ENCODE assay signal across 1 cellular context in the genomic region with DNA sequence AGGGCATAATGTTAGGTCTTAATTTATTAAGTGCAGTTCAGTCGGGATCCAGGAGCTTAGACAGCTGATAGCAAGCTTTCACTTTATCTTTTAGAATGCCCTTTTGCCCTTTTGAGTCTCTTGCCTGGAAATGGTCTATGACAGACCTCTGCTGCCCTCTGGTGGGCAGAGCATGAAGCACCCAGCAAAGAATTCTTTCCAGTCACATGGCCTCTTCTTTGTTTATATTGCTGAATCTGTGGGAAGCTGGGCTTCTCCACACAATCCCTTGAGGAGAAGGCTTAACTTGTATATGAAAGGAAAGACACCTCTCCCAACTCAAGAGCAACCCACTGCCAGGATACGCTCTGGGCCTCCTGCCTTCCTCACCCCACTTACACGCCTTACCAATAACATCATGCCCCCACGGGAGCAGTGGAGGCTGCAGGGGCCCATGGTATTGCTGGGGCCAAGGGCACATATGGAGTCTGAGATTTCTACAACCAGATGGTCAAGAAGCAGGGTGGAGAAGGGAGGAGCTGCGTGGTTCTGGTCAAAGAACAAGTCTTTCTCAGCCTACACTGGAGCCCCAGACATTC.
TF ChIP-seq lines count a peak whose summit lies in the region.

No MANE protein-coding gene starts in this region.

TF ChIP-seq in HepG2, 621 proteins besides CTCF, POLR2A, EP300 and RAD21 (continued from another document and continues in another):
- TF ChIP-seq HOXD1 (CRISPR knock-in tag; IDR thresholded peaks at IDR 0.05) (no peak), ZNF550 (CRISPR knock-in tag; IDR thresholded peaks at IDR 0.05; ENCODE audit: borderline replicate concordance) (no peak), ISL2 (CRISPR knock-in tag; IDR thresholded peaks at IDR 0.05) (no peak), ZNF562 (CRISPR knock-in tag; IDR thresholded peaks at IDR 0.05; ENCODE audit: borderline replicate concordance) (no peak), ZNF768 (CRISPR knock-in tag; IDR thresholded peaks at IDR 0.05) (no peak), MXD1 (CRISPR knock-in tag; IDR thresholded peaks at IDR 0.05) (no peak), GATA4 (IDR thresholded peaks at IDR 0.05; ENCODE audit: borderline replicate concordance, low read depth) (no peak), BRCA1 (CRISPR knock-in tag; IDR thresholded peaks at IDR 0.05) (peak; percentile 79; the same call in 1 of the 2 replicates), HOMEZ (CRISPR knock-in tag; IDR thresholded peaks at IDR 0.05; ENCODE audit: low read depth) (peak; percentile 68), ZNF792 (CRISPR knock-in tag; IDR thresholded peaks at IDR 0.05) (0 out of 2 replicates have a peak, but pooled peaks have one; percentile 69), ZMYM2 (CRISPR knock-in tag; IDR thresholded peaks at IDR 0.05) (no peak), ZNF720 (CRISPR knock-in tag; IDR thresholded peaks at IDR 0.05) (no peak), GATAD1 (CRISPR knock-in tag; IDR thresholded peaks at IDR 0.05) (peak; percentile 72; the same call in 1 of the 2 replicates), ZFX (CRISPR knock-in tag; IDR thresholded peaks at IDR 0.05; ENCODE audit: low read depth) (peak; percentile 32; the same call in 1 of the 2 replicates), HNRNPK (IDR thresholded peaks at IDR 0.05; ENCODE audit: low read depth, low read length, poor library complexity, severe bottlenecking) (no peak), ZNF224 (CRISPR knock-in tag; IDR thresholded peaks at IDR 0.05) (peak; percentile 63; the same call in 1 of the 2 replicates), SIN3B (IDR thresholded peaks at IDR 0.05; ENCODE audit: low read length) (peak; percentile 52; the same call in 1 of the 2 replicates), SRF (IDR thresholded peaks at IDR 0.05; ENCODE audit: low read depth, low read length) (no peak), TOPORS (CRISPR knock-in tag; IDR thresholded peaks at IDR 0.05) (no peak), FOXJ3 (CRISPR knock-in tag; IDR thresholded peaks at IDR 0.05; ENCODE audit: borderline replicate concordance) (peak; percentile 71; the same call in 1 of the 2 replicates), STAG1 (CRISPR knock-in tag; IDR thresholded peaks at IDR 0.05) (peak; percentile 100), SIX4 (CRISPR knock-in tag; IDR thresholded peaks at IDR 0.05) (no peak), ZBTB42 (CRISPR knock-in tag; IDR thresholded peaks at IDR 0.05) (no peak), RFX1 (IDR thresholded peaks at IDR 0.05) (no peak), TFDP2 (CRISPR knock-in tag; IDR thresholded peaks at IDR 0.05) (peak; percentile 16; the same call in 1 of the 2 replicates), TRAFD1 (CRISPR knock-in tag; IDR thresholded peaks at IDR 0.05; ENCODE audit: borderline replicate concordance) (0 out of 2 replicates have a peak, but pooled peaks have one; percentile 20), KDM5B (CRISPR knock-in tag; IDR thresholded peaks at IDR 0.05; ENCODE audit: borderline replicate concordance) (no peak), ZNF468 (CRISPR knock-in tag; IDR thresholded peaks at IDR 0.05) (no peak), RXRB (CRISPR knock-in tag; IDR thresholded peaks at IDR 0.05; ENCODE audit: borderline replicate concordance) (peak; percentile 79; the same call in 1 of the 2 replicates), NR2F2 (IDR thresholded peaks at IDR 0.05; ENCODE audit: borderline replicate concordance, low read depth) (peak; percentile 89)
- TF ChIP-seq, protein P1, sequence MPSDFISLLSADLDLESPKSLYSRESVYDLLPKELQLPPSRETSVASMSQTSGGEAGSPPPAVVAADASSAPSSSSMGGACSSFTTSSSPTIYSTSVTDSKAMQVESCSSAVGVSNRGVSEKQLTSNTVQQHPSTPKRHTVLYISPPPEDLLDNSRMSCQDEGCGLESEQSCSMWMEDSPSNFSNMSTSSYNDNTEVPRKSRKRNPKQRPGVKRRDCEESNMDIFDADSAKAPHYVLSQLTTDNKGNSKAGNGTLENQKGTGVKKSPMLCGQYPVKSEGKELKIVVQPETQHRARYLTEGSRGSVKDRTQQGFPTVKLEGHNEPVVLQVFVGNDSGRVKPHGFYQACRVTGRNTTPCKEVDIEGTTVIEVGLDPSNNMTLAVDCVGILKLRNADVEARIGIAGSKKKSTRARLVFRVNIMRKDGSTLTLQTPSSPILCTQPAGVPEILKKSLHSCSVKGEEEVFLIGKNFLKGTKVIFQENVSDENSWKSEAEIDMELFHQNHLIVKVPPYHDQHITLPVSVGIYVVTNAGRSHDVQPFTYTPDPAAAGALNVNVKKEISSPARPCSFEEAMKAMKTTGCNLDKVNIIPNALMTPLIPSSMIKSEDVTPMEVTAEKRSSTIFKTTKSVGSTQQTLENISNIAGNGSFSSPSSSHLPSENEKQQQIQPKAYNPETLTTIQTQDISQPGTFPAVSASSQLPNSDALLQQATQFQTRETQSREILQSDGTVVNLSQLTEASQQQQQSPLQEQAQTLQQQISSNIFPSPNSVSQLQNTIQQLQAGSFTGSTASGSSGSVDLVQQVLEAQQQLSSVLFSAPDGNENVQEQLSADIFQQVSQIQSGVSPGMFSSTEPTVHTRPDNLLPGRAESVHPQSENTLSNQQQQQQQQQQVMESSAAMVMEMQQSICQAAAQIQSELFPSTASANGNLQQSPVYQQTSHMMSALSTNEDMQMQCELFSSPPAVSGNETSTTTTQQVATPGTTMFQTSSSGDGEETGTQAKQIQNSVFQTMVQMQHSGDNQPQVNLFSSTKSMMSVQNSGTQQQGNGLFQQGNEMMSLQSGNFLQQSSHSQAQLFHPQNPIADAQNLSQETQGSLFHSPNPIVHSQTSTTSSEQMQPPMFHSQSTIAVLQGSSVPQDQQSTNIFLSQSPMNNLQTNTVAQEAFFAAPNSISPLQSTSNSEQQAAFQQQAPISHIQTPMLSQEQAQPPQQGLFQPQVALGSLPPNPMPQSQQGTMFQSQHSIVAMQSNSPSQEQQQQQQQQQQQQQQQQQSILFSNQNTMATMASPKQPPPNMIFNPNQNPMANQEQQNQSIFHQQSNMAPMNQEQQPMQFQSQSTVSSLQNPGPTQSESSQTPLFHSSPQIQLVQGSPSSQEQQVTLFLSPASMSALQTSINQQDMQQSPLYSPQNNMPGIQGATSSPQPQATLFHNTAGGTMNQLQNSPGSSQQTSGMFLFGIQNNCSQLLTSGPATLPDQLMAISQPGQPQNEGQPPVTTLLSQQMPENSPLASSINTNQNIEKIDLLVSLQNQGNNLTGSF (CRISPR knock-in tag; IDR thresholded peaks at IDR 0.05) = peak; percentile 52; the same call in 1 of the 2 replicates
- TF ChIP-seq, protein P2, sequence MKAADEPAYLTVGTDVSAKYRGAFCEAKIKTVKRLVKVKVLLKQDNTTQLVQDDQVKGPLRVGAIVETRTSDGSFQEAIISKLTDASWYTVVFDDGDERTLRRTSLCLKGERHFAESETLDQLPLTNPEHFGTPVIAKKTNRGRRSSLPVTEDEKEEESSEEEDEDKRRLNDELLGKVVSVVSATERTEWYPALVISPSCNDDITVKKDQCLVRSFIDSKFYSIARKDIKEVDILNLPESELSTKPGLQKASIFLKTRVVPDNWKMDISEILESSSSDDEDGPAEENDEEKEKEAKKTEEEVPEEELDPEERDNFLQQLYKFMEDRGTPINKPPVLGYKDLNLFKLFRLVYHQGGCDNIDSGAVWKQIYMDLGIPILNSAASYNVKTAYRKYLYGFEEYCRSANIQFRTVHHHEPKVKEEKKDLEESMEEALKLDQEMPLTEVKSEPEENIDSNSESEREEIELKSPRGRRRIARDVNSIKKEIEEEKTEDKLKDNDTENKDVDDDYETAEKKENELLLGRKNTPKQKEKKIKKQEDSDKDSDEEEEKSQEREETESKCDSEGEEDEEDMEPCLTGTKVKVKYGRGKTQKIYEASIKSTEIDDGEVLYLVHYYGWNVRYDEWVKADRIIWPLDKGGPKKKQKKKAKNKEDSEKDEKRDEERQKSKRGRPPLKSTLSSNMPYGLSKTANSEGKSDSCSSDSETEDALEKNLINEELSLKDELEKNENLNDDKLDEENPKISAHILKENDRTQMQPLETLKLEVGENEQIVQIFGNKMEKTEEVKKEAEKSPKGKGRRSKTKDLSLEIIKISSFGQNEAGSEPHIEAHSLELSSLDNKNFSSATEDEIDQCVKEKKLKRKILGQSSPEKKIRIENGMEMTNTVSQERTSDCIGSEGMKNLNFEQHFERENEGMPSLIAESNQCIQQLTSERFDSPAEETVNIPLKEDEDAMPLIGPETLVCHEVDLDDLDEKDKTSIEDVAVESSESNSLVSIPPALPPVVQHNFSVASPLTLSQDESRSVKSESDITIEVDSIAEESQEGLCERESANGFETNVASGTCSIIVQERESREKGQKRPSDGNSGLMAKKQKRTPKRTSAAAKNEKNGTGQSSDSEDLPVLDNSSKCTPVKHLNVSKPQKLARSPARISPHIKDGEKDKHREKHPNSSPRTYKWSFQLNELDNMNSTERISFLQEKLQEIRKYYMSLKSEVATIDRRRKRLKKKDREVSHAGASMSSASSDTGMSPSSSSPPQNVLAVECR (CRISPR knock-in tag; IDR thresholded peaks at IDR 0.05; ENCODE audit: borderline replicate concordance) = peak; percentile 55; the same call in 1 of the 2 replicates
- TF ChIP-seq, protein P3, sequence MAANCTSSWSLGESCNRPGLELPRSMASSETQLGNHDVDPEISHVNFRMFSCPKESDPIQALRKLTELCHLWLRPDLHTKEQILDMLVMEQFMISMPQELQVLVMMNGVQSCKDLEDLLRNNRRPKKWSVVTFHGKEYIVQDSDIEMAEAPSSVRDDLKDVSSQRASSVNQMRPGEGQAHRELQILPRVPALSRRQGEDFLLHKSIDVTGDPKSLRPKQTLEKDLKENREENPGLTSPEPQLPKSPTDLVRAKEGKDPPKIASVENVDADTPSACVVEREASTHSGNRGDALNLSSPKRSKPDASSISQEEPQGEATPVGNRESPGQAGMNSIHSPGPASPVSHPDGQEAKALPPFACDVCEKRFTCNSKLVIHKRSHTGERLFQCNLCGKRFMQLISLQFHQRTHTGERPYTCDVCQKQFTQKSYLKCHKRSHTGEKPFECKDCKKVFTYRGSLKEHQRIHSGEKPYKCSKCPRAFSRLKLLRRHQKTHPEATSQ (CRISPR knock-in tag; IDR thresholded peaks at IDR 0.05; ENCODE audit: borderline replicate concordance) = no peak
- TF ChIP-seq, protein P4, sequence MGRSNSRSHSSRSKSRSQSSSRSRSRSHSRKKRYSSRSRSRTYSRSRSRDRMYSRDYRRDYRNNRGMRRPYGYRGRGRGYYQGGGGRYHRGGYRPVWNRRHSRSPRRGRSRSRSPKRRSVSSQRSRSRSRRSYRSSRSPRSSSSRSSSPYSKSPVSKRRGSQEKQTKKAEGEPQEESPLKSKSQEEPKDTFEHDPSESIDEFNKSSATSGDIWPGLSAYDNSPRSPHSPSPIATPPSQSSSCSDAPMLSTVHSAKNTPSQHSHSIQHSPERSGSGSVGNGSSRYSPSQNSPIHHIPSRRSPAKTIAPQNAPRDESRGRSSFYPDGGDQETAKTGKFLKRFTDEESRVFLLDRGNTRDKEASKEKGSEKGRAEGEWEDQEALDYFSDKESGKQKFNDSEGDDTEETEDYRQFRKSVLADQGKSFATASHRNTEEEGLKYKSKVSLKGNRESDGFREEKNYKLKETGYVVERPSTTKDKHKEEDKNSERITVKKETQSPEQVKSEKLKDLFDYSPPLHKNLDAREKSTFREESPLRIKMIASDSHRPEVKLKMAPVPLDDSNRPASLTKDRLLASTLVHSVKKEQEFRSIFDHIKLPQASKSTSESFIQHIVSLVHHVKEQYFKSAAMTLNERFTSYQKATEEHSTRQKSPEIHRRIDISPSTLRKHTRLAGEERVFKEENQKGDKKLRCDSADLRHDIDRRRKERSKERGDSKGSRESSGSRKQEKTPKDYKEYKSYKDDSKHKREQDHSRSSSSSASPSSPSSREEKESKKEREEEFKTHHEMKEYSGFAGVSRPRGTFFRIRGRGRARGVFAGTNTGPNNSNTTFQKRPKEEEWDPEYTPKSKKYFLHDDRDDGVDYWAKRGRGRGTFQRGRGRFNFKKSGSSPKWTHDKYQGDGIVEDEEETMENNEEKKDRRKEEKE (IDR thresholded peaks at IDR 0.05) = no peak
- TF ChIP-seq, protein P5, sequence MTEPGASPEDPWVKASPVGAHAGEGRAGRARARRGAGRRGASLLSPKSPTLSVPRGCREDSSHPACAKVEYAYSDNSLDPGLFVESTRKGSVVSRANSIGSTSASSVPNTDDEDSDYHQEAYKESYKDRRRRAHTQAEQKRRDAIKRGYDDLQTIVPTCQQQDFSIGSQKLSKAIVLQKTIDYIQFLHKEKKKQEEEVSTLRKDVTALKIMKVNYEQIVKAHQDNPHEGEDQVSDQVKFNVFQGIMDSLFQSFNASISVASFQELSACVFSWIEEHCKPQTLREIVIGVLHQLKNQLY (CRISPR knock-in tag; IDR thresholded peaks at IDR 0.05) = 0 out of 2 replicates have a peak, but pooled peaks have one; percentile 16
